ENCODE assay signal across 22 cellular contexts in the genomic region with DNA sequence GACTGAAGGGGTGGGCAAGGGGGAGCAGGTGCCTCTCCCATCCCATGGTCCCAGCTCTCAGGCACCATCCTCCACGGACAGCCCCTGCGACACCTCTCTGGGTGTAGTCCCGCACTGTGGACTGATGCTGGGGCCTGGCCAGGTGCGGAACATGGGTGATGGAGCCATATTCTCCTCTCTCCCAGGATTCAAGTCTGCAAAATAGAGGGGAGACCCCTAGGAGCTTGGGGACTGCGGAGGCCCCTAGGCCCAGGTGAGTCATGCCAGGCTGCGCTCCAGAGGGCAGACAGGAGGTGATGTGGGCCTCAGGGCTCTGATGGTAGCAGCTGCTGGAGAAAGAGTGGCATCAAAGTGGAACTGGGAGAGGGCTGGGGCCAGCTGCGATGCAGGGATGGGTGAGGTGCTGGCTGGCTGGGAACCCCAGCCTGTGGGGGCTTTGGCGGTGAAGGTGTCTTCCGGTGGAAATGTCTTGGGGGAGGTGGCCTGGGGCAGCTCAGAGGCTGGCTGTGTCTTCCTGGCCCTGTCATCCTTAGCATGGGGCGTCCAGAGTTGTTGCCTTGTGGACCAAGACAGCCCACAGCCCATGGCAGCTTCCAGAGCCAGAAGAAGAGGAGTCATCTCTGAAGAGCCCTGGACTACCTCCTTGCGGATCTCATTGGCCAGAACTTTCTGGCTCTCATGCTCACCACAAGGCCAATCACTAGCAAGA.
DNase-seq lines count a peak whose midpoint lies in the region; ATAC-seq and TF ChIP-seq lines count a peak whose summit lies in the region.
"Had no signal": no experiment of that assay in that cellular context is flagged by ENCODE, and none has a peak within 500 bp of the region (broad histone marks: within the 10 kb centered on the region; RNA-seq: fewer than 3 reads in every experiment).

No MANE protein-coding gene starts in this region.

- ATAC-seq in Right ventricle myocardium superior (ENCODE audit: poor library complexity) (no peak), heart left ventricle (no peak), mucosa of descending colon (no peak), upper lobe of right lung (no peak)
- ATAC-seq: activated CD8-positive, alpha-beta memory T cell treated with anti-CD3 and anti-CD28 coated beads, Interleukin-2, amount 10 ng/mL, durations not matched to agents 7 days and 5 days; naive thymus-derived CD4-positive, alpha-beta T cell; T-cell had no signal

- TF ChIP-seq POLR2A in heart left ventricle (IDR thresholded peaks at IDR 0.05), result no peak

- intact Hi-C loops in Right ventricle myocardium superior (cut with DNase I), result no loop called here
- intact Hi-C loops in heart left ventricle (cut with DNase I), result no loop called here
- intact Hi-C loops in mucosa of descending colon (cut with DNase I, micrococcal nuclease), result no loop called here
- intact Hi-C loops in upper lobe of right lung (cut with DNase I), result no loop called here

- H3K9me3 ChIP-seq in right atrium auricular region (no peaks in the 10 kb centered on the region), heart left ventricle (no peaks in the 10 kb centered on the region), mucosa of descending colon (no peaks in the 10 kb centered on the region), upper lobe of right lung (no peaks in the 10 kb centered on the region)
- H3K9me3 ChIP-seq: tibial nerve had no signal

- H3K4me3 ChIP-seq in right atrium auricular region, result no peak overlapping the region
- H3K4me3 ChIP-seq in heart left ventricle, result no peak overlapping the region
- no peak overlapping the region for H3K4me3 ChIP-seq in mucosa of descending colon
- no peak overlapping the region for H3K4me3 ChIP-seq in upper lobe of right lung
- H3K4me3 ChIP-seq: tibial nerve had no signal

- no peaks in the 10 kb centered on the region for H3K27me3 ChIP-seq in right atrium auricular region
- peaks cover 0 to 14% (median 5%) of the 10 kb centered on the region in 9 donors for H3K27me3 ChIP-seq in heart left ventricle
- H3K27me3 ChIP-seq in upper lobe of right lung, result peaks cover 3% of the 10 kb centered on the region

- WGBS in heart left ventricle, 4 donors, result 89 to 98% (median 91%) methylated on average over 10 to 11 of the region's 11 CpGs

- no peaks in the 10 kb centered on the region for H3K4me1 ChIP-seq in right atrium auricular region
- no peaks in the 10 kb centered on the region for H3K4me1 ChIP-seq in heart left ventricle
- H3K4me1 ChIP-seq in mucosa of descending colon (ENCODE audit: low read depth), result peaks cover 27% of the 10 kb centered on the region
- no peaks in the 10 kb centered on the region for H3K4me1 ChIP-seq in upper lobe of right lung
- H3K4me1 ChIP-seq: tibial nerve had no signal

- DNase-seq in Right ventricle myocardium superior, result peak; percentile 20
- no peak for DNase-seq in right atrium auricular region (ENCODE audit: low spot score)
- peak in 3 of 5 donors; percentile 11 to 23 (median 15) for DNase-seq in heart left ventricle
- DNase-seq in mucosa of descending colon, result peak in 2 of 3 donors; percentile 18 to 33
- peak; percentile 52 for DNase-seq in upper lobe of right lung
- DNase-seq in NCI-H1417 treated with DMSO at 0.1 percent for 48 hours (lab: John Stamatoyannopoulos, UW), result no peak
- DNase-seq in activated gamma-delta T cell treated with Interleukin-2 at 50 U/mL for 16 hours, result no peak
- no peak for DNase-seq in NCI-H2081 treated with DMSO at 0.1 percent for 48 hours (lab: John Stamatoyannopoulos, UW)
- DNase-seq: ACHN; activated CD8-positive, alpha-beta memory T cell treated with anti-CD3 and anti-CD28 coated beads, Interleukin-2, amount 10 ng/mL, durations not matched to agents 7 days and 5 days; activated T-cell treated with anti-CD3 and anti-CD28 coated beads, Interleukin-2, amount 50 U/mL, for 48 hours; DMS 273 treated with DMSO at 0.1 percent for 48 hours; effector CD4-positive, alpha-beta T cell; GOT3; midbrain; naive thymus-derived CD4-positive, alpha-beta T cell; NCI-H446; stimulated activated CD4-positive, alpha-beta T cell treated with anti-CD3 and anti-CD28 coated beads, Interleukin-12 subunit alpha, Interleukin-12 subunit beta, amount 100 ng/mL, for 4 hours; stimulated activated CD4-positive, alpha-beta T cell treated with anti-CD3 and anti-CD28 coated beads, Interleukin-2, amount 100 ng/mL, for 48 hours; T-cell had no signal

- H3K36me3 ChIP-seq in right atrium auricular region (no peaks in the 10 kb centered on the region), heart left ventricle (no peaks in the 10 kb centered on the region), mucosa of descending colon (ENCODE audit: low read depth) (no peaks in the 10 kb centered on the region), upper lobe of right lung (no peaks in the 10 kb centered on the region)
- H3K36me3 ChIP-seq: tibial nerve had no signal

- TF ChIP-seq CTCF in right atrium auricular region (IDR thresholded peaks at IDR 0.05) (no peak), heart left ventricle (IDR thresholded peaks at IDR 0.05) (no peak), mucosa of descending colon (IDR thresholded peaks at IDR 0.05) (no peak), upper lobe of right lung (IDR thresholded peaks at IDR 0.05) (no peak)

- no peak overlapping the region for H3K27ac ChIP-seq in right atrium auricular region
- H3K27ac ChIP-seq in heart left ventricle, result no peak overlapping the region
- H3K27ac ChIP-seq in upper lobe of right lung, result no peak overlapping the region
- H3K27ac ChIP-seq: epithelial cell of prostate, tibial nerve had no signal

Comparison
In these comparisons a context has a peak if more than half of its experiments do, and no peak if none do; other contexts are left out.
1. DNase-seq: peak in Right ventricle myocardium superior (single experiment), heart left ventricle (3 of 5), mucosa of descending colon (2 of 3) and upper lobe of right lung (single experiment); none in right atrium auricular region (single experiment), NCI-H1417 treated with DMSO at 0.1 percent for 48 hours (single experiment), activated gamma-delta T cell treated with Interleukin-2 at 50 U/mL for 16 hours (single experiment) and NCI-H2081 treated with DMSO at 0.1 percent for 48 hours (single experiment).